In genomic region chr22:46748948-46749681, GRCh38 we compare ENCODE assay signal across 8 cellular contexts. TPM values are rescaled to one million over a fixed set of nuclear protein-coding genes. Genes with fewer than 3 reads are reported as not detected.
DNase-seq lines count a peak whose midpoint lies in the region; ATAC-seq and TF ChIP-seq lines count a peak whose summit lies in the region.

No MANE protein-coding gene starts in this region.

- intact Hi-C loops in esophagus muscularis mucosa (cut with DNase I): no loop called here

- peak overlapping the region in 1 of 2 experiments; percentile 49 for H3K4me3 ChIP-seq in mesenchymal stem cell (ENCODE audit: insufficient read depth in 1 of 2, low read depth in 1 of 2, low read length in 2 of 2)
- H3K4me3 ChIP-seq in esophagus muscularis mucosa: no peak overlapping the region

- H3K36me3 ChIP-seq in mesenchymal stem cell (ENCODE audit: control insufficient read depth in 1 of 2, insufficient read depth in 2 of 2, low read depth in 1 of 2, low read length in 2 of 2) (no peaks in the 10 kb centered on the region), esophagus muscularis mucosa (no peaks in the 10 kb centered on the region)

- no peak overlapping the region for H2BK15ac ChIP-seq in mesenchymal stem cell (ENCODE audit: low read depth, poor library complexity, severe bottlenecking)

- WGBS in mesenchymal stem cell: 45% methylated on average over 13 of the region's 14 CpGs
- 28% methylated on average over 14 of the region's 14 CpGs for WGBS in esophagus muscularis mucosa

- H3K27me3 ChIP-seq in mesenchymal stem cell (ENCODE audit: control insufficient read depth in 1 of 2, insufficient read depth in 1 of 2, low read length in 2 of 2) (peaks cover 0 to 22% of the 10 kb centered on the region in 2 experiments), esophagus muscularis mucosa (peaks cover 0 to 57% (median 0%) of the 10 kb centered on the region in 4 donors)

- no peak overlapping the region for H3K23ac ChIP-seq in mesenchymal stem cell (ENCODE audit: low read length in 2 of 2)

- H3K9me3 ChIP-seq in mesenchymal stem cell (ENCODE audit: control insufficient read depth, low read length) (no peaks in the 10 kb centered on the region), esophagus muscularis mucosa (no peaks in the 10 kb centered on the region)

- H3K4me2 ChIP-seq in mesenchymal stem cell (ENCODE audit: low read length, poor library complexity, severe bottlenecking): no peak overlapping the region

- H2BK12ac ChIP-seq in mesenchymal stem cell (ENCODE audit: low read length in 2 of 2): peak overlapping the region; percentile 15 to 70

- peak overlapping the region; percentile 82 to 88 for H3K4ac ChIP-seq in mesenchymal stem cell (ENCODE audit: low read depth in 1 of 2, low read length in 2 of 2)

- no peak overlapping the region for H3K14ac ChIP-seq in mesenchymal stem cell (ENCODE audit: low read length in 2 of 2)

- no peaks in the 10 kb centered on the region for H3K79me1 ChIP-seq in mesenchymal stem cell (replicated peaks; ENCODE audit: low read length, poor library complexity, severe bottlenecking)

- H3K9me3 Mint-ChIP-seq in activated naive CD4-positive, alpha-beta T cell treated with anti-CD3 and anti-CD28 coated beads, Interleukin-2, amount 50 U/mL, for 72 hours: no peaks in the 10 kb centered on the region

- H2BK5ac ChIP-seq in mesenchymal stem cell (ENCODE audit: low read depth, low read length, poor library complexity, severe bottlenecking): no peak overlapping the region

- DNase-seq in AML-193 (lab: John Stamatoyannopoulos, UW) (peak; percentile 51 to 54), mesenchymal stem cell (peak; percentile 73), GOT3 (lab: John Stamatoyannopoulos, UW) (no peak), COR-L47 (lab: John Stamatoyannopoulos, UW) (no peak), esophagus muscularis mucosa (ENCODE audit: extremely low spot score) (no peak)
- peak in 1 of 2 donors; percentile 54 for DNase-seq in activated naive CD4-positive, alpha-beta T cell treated with anti-CD3 and anti-CD28 coated beads, Interleukin-2, amount 50 U/mL, for 72 hours (ENCODE audit: low spot score in 2 of 2)

- H3K27ac ChIP-seq in mesenchymal stem cell (ENCODE audit: low read length, poor library complexity, severe bottlenecking) (no peak overlapping the region), esophagus muscularis mucosa (replicated peaks in 1 of 4) (no peak overlapping the region)

- H4K91ac ChIP-seq in mesenchymal stem cell (ENCODE audit: low read length): peak overlapping the region; percentile 74

- peak overlapping the region; percentile 62 for H2AFZ ChIP-seq in mesenchymal stem cell (ENCODE audit: low read depth, low read length)

- H3K27ac Mint-ChIP-seq in activated naive CD4-positive, alpha-beta T cell treated with anti-CD3 and anti-CD28 coated beads, Interleukin-2, amount 50 U/mL, for 72 hours: peak overlapping the region; percentile 66 to 70

- H3K4me1 ChIP-seq in mesenchymal stem cell (ENCODE audit: control insufficient read depth, insufficient read depth, low read depth, low read length): peaks cover 23% of the 10 kb centered on the region
- peaks cover 27 to 42% (median 38%) of the 10 kb centered on the region in 4 donors for H3K4me1 ChIP-seq in esophagus muscularis mucosa

- peak; percentile 45 to 75 for ATAC-seq in activated naive CD4-positive, alpha-beta T cell treated with anti-CD3 and anti-CD28 coated beads, Interleukin-2, amount 50 U/mL, for 72 hours
- no peak for ATAC-seq in GM21723 (IDR thresholded peaks at IDR 0.05; ENCODE audit: unreplicated experiment)

- TF ChIP-seq EP300 in esophagus muscularis mucosa (IDR thresholded peaks at IDR 0.05): no peak

- peak overlapping the region; percentile 15 for H3K9ac ChIP-seq in mesenchymal stem cell (ENCODE audit: low read length)

- peak overlapping the region; percentile 75 to 79 for H3K18ac ChIP-seq in mesenchymal stem cell (ENCODE audit: low read depth in 1 of 2, low read length in 2 of 2)

- no peaks in the 10 kb centered on the region for H3K36me3 Mint-ChIP-seq in activated naive CD4-positive, alpha-beta T cell treated with anti-CD3 and anti-CD28 coated beads, Interleukin-2, amount 50 U/mL, for 72 hours

- H2BK120ac ChIP-seq in mesenchymal stem cell (ENCODE audit: low read depth, low read length): peak overlapping the region; percentile 71

- peak overlapping the region; percentile 24 for H2AK5ac ChIP-seq in mesenchymal stem cell (ENCODE audit: low read length, severe bottlenecking)

- no peak for TF ChIP-seq POLR2A in esophagus muscularis mucosa (IDR thresholded peaks at IDR 0.05; ENCODE audit: low read depth)

- TF ChIP-seq CTCF in esophagus muscularis mucosa (IDR thresholded peaks at IDR 0.05): no peak

- H4K8ac ChIP-seq in mesenchymal stem cell (ENCODE audit: low read length): peak overlapping the region; percentile 58

TF ChIP-seq in PFSK-1, 5 proteins besides CTCF, POLR2A, EP300 and RAD21:
- no peak for TF ChIP-seq SIN3A (IDR thresholded peaks at IDR 0.05; ENCODE audit: borderline replicate concordance, insufficient read depth, low read length)
- peak; percentile 96 for TF ChIP-seq FOXP2 (optimal IDR thresholded peaks at IDR 0.05; ENCODE audit: borderline replicate concordance, extremely low read depth, extremely low read length, insufficient read depth)
- no peak for TF ChIP-seq POLR2AphosphoS5 (IDR thresholded peaks at IDR 0.05; ENCODE audit: low read depth, low read length)

RNA-seq across cellular contexts. Expression of gene CERK, which starts 11.1 kb away (rescaled TPM):
- 36.1 TPM for polyA plus RNA-seq in PFSK-1 (2012; ENCODE audit: insufficient read length, low read depth)
- total RNA-seq in activated naive CD4-positive, alpha-beta T cell treated with anti-CD3 and anti-CD28 coated beads, Interleukin-2, amount 50 U/mL, for 72 hours: 10 to 100 TPM; 44.8 to 48.0 TPM
- polyA plus RNA-seq in mesenchymal stem cell (2013, experiment 1 of 2): 29.4 TPM
- 29.3 TPM for polyA plus RNA-seq in mesenchymal stem cell (2013, experiment 2 of 2)
- 10 to 100 TPM; 37.3 to 51.1 (median 48.0) TPM for total RNA-seq in esophagus muscularis mucosa

RNA-seq across cellular contexts. Expression of gene TBC1D22A, which starts 13.3 kb away (rescaled TPM):
- polyA plus RNA-seq in PFSK-1 (2012; ENCODE audit: insufficient read length, low read depth): 25.9 TPM
- total RNA-seq in activated naive CD4-positive, alpha-beta T cell treated with anti-CD3 and anti-CD28 coated beads, Interleukin-2, amount 50 U/mL, for 72 hours: 10 to 100 TPM; 17.8 to 50.8 TPM
- 16.5 TPM for polyA plus RNA-seq in mesenchymal stem cell (2013, experiment 1 of 2)
- polyA plus RNA-seq in mesenchymal stem cell (2013, experiment 2 of 2): 17.1 TPM
- 10 to 100 TPM; 15.2 to 20.7 (median 18.8) TPM for total RNA-seq in esophagus muscularis mucosa

Comparison
In these comparisons a context has a peak if more than half of its experiments do, and no peak if none do; other contexts are left out.
1. DNase-seq: peak in AML-193 (2 of 2) and mesenchymal stem cell (single experiment); none in GOT3 (single experiment), COR-L47 (single experiment) and esophagus muscularis mucosa (single experiment).